1 cellular context compared by ENCODE assay signal in the genomic region with DNA sequence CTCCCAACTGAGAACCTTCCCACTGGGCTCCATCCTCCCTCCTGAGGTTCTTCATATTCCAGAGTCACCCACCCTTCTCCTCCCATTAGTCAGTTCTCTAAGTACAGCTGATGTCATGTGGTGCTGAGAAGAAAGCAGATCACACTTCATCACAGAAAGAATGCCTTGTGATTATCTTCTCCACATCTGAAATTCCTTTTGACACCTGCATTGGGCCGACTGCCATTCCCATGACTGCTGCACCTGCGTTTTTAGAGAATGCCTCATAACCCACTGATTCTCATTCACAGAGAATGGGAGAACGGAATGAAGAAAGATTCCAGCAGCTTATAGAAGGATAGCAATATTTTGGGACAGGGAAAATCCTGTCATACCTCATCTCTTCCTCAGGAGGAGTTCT.
TF ChIP-seq lines count a peak whose summit lies in the region.

No MANE protein-coding gene starts in this region.

TF ChIP-seq in K562, 482 proteins besides CTCF, POLR2A, EP300 and RAD21:
- TF ChIP-seq FOXK1 (CRISPR knock-in tag; IDR thresholded peaks at IDR 0.05; ENCODE audit: borderline replicate concordance) (no peak), RFX1 (IDR thresholded peaks at IDR 0.05) (no peak), ZNF41 (CRISPR knock-in tag; conservative IDR thresholded peaks at IDR 0.05) (no peak), TAF1 (IDR thresholded peaks at IDR 0.05; ENCODE audit: control insufficient read depth, extremely low read depth, insufficient read depth, low read length, severe bottlenecking) (no peak), TGIF2 (CRISPR knock-in tag; IDR thresholded peaks at IDR 0.05) (no peak), HLTF (IDR thresholded peaks at IDR 0.05) (no peak), ZNF23 (CRISPR knock-in tag; IDR thresholded peaks at IDR 0.05) (no peak), FOXP1 (CRISPR knock-in tag; IDR thresholded peaks at IDR 0.05) (no peak), NCOA2 (IDR thresholded peaks at IDR 0.05; ENCODE audit: partially characterized antibody in 2 of 2) (no peak)
- TF ChIP-seq, protein P1, sequence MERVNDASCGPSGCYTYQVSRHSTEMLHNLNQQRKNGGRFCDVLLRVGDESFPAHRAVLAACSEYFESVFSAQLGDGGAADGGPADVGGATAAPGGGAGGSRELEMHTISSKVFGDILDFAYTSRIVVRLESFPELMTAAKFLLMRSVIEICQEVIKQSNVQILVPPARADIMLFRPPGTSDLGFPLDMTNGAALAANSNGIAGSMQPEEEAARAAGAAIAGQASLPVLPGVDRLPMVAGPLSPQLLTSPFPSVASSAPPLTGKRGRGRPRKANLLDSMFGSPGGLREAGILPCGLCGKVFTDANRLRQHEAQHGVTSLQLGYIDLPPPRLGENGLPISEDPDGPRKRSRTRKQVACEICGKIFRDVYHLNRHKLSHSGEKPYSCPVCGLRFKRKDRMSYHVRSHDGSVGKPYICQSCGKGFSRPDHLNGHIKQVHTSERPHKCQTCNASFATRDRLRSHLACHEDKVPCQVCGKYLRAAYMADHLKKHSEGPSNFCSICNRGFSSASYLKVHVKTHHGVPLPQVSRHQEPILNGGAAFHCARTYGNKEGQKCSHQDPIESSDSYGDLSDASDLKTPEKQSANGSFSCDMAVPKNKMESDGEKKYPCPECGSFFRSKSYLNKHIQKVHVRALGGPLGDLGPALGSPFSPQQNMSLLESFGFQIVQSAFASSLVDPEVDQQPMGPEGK (CRISPR knock-in tag; IDR thresholded peaks at IDR 0.05; ENCODE audit: borderline replicate concordance) = no peak
- TF ChIP-seq, protein P2, sequence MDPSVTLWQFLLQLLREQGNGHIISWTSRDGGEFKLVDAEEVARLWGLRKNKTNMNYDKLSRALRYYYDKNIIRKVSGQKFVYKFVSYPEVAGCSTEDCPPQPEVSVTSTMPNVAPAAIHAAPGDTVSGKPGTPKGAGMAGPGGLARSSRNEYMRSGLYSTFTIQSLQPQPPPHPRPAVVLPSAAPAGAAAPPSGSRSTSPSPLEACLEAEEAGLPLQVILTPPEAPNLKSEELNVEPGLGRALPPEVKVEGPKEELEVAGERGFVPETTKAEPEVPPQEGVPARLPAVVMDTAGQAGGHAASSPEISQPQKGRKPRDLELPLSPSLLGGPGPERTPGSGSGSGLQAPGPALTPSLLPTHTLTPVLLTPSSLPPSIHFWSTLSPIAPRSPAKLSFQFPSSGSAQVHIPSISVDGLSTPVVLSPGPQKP (CRISPR knock-in tag; IDR thresholded peaks at IDR 0.05) = no peak
- TF ChIP-seq, protein P3, sequence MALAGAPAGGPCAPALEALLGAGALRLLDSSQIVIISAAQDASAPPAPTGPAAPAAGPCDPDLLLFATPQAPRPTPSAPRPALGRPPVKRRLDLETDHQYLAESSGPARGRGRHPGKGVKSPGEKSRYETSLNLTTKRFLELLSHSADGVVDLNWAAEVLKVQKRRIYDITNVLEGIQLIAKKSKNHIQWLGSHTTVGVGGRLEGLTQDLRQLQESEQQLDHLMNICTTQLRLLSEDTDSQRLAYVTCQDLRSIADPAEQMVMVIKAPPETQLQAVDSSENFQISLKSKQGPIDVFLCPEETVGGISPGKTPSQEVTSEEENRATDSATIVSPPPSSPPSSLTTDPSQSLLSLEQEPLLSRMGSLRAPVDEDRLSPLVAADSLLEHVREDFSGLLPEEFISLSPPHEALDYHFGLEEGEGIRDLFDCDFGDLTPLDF (CRISPR knock-in tag; IDR thresholded peaks at IDR 0.05) = no peak
